8 cellular contexts compared by ENCODE assay signal in genomic region chr16:67935096-67935401, GRCh38. TPM values are rescaled to one million over a fixed set of nuclear protein-coding genes. Genes with fewer than 3 reads are reported as not detected.
DNase-seq lines count a peak whose midpoint lies in the region; ATAC-seq and TF ChIP-seq lines count a peak whose summit lies in the region.

No MANE protein-coding gene starts in this region.

- WGBS in liver, result 42% methylated on average over 13 of the region's 13 CpGs

- peaks cover 61% of the 10 kb centered on the region for H3K36me3 Mint-ChIP-seq in T-helper 2 cell treated with Interferon-gamma antibody and Interleukin-4, amounts not matched to agents 5 μg/mL and 100 μg/mL, for 36 hours (ENCODE audit: low read depth)

- in situ Hi-C loops in astrocyte of the spinal cord (cut with HindIII; ENCODE audit: low sequenced_read_pairs), result no loop called here

- no peak for DNase-seq in T-helper 2 cell treated with Interferon-gamma antibody and Interleukin-4, amounts not matched to agents 5 μg/mL and 100 μg/mL, for 36 hours (ENCODE audit: low spot score)
- no peak for DNase-seq in T-helper 2 cell
- no peak for DNase-seq in astrocyte of the spinal cord (ENCODE audit: low read depth, low spot score)
- DNase-seq in tibial artery, result no peak

- H3K9me3 ChIP-seq in liver (ENCODE audit: control insufficient read depth in 4 of 4, low read length in 3 of 4) (no peaks in the 10 kb centered on the region), tibial artery (no peaks in the 10 kb centered on the region)

- no peak overlapping the region for H3K9ac ChIP-seq in liver (ENCODE audit: low read depth in 1 of 2, low read length in 2 of 2)

- peak overlapping the region; percentile 98 for H3K27ac Mint-ChIP-seq in T-helper 2 cell treated with Interferon-gamma antibody and Interleukin-4, amounts not matched to agents 5 μg/mL and 100 μg/mL, for 36 hours

- intact Hi-C loops in tibial artery (cut with DNase I; ENCODE audit: low total_unique reads), result no loop called here

- H3K4me1 ChIP-seq in liver (ENCODE audit: control insufficient read depth in 4 of 4, insufficient read depth in 4 of 4, low read length in 3 of 4), result peaks cover 4 to 29% (median 21%) of the 10 kb centered on the region in 4 donors
- H3K4me1 ChIP-seq in tibial artery, result peaks cover 0 to 21% (median 19%) of the 10 kb centered on the region in 4 donors

- H3K27ac ChIP-seq in liver (ENCODE audit: low read depth in 1 of 2, low read length in 2 of 2) (peak overlapping the region; percentile 39 to 87), tibial artery (peak overlapping the region; percentile 76 to 88)

- H3K4me3 ChIP-seq in astrocyte of the spinal cord (ENCODE audit: low read depth, low read length) (peak overlapping the region; percentile 85), liver (ENCODE audit: low read depth in 1 of 3, low read length in 3 of 3) (peak overlapping the region in 2 of 3 donors; percentile 65 to 93), tibial artery (peak overlapping the region; percentile 84 to 94)

- no peaks in the 10 kb centered on the region for H3K9me3 Mint-ChIP-seq in T-helper 2 cell treated with Interferon-gamma antibody and Interleukin-4, amounts not matched to agents 5 μg/mL and 100 μg/mL, for 36 hours

- peak overlapping the region; percentile 100 for H3K4me3 Mint-ChIP-seq in T-helper 2 cell treated with Interferon-gamma antibody and Interleukin-4, amounts not matched to agents 5 μg/mL and 100 μg/mL, for 36 hours

- ATAC-seq in GM21390 (IDR thresholded peaks at IDR 0.05; ENCODE audit: unreplicated experiment), result no peak
- ATAC-seq in HG03175 (IDR thresholded peaks at IDR 0.05; ENCODE audit: unreplicated experiment), result no peak
- no peak for ATAC-seq in GM18868 (IDR thresholded peaks at IDR 0.05; ENCODE audit: unreplicated experiment)

- H3K27me3 Mint-ChIP-seq in T-helper 2 cell treated with Interferon-gamma antibody and Interleukin-4, amounts not matched to agents 5 μg/mL and 100 μg/mL, for 36 hours (ENCODE audit: low read depth), result no peaks in the 10 kb centered on the region

- no peak for TF ChIP-seq RAD21 in liver (IDR thresholded peaks at IDR 0.05)

- H3K27me3 ChIP-seq in liver (ENCODE audit: control insufficient read depth in 4 of 4, insufficient read depth in 4 of 4, low read length in 3 of 4) (no peaks in the 10 kb centered on the region), tibial artery (no peaks in the 10 kb centered on the region)

- H3K36me3 ChIP-seq in liver (ENCODE audit: control insufficient read depth in 4 of 4, insufficient read depth in 3 of 4, low read depth in 1 of 4, low read length in 3 of 4) (peaks cover 0 to 15% (median 6%) of the 10 kb centered on the region in 4 donors), tibial artery (peaks cover 6 to 45% (median 22%) of the 10 kb centered on the region in 3 donors)

- TF ChIP-seq CTCF in astrocyte of the spinal cord (IDR thresholded peaks at IDR 0.05; ENCODE audit: low read depth, low read length) (no peak), liver (IDR thresholded peaks at IDR 0.05; ENCODE audit: low read depth, low read length, missing input control) (no peak), tibial artery (IDR thresholded peaks at IDR 0.05) (no peak)

- peaks cover 23% of the 10 kb centered on the region for H3K4me1 Mint-ChIP-seq in T-helper 2 cell treated with Interferon-gamma antibody and Interleukin-4, amounts not matched to agents 5 μg/mL and 100 μg/mL, for 36 hours (ENCODE audit: low read depth)

TF ChIP-seq in liver, 16 proteins besides CTCF, POLR2A, EP300 and RAD21:
- TF ChIP-seq FOXA1 (IDR thresholded peaks at IDR 0.05) (no peak), GABPA (IDR thresholded peaks at IDR 0.05 in 1 of 2, conservative IDR thresholded peaks at IDR 0.05 in 1 of 2) (no peak), ZBTB33 (IDR thresholded peaks at IDR 0.05) (no peak), YY1 (IDR thresholded peaks at IDR 0.05) (no peak), MAX (IDR thresholded peaks at IDR 0.05) (no peak), EGR1 (IDR thresholded peaks at IDR 0.05; ENCODE audit: low read depth in 2 of 2) (no peak), TAF1 (conservative IDR thresholded peaks at IDR 0.05) (no peak), JUND (IDR thresholded peaks at IDR 0.05) (no peak), NR2F2 (IDR thresholded peaks at IDR 0.05) (no peak)

RNA-seq across cellular contexts. Expression of gene PSMB10, which starts 1.6 kb away (rescaled TPM):
- total RNA-seq in liver, result 10 to 100 TPM; 24.8 to 36.3 TPM
- polyA plus RNA-seq in liver, result 10 to 100 TPM; 28.4 to 48.2 TPM

RNA-seq across cellular contexts. Expression of gene CTRL, which starts 3.4 kb away (rescaled TPM):
- total RNA-seq in liver, result under 1 TPM; 0.09 to 0.50 TPM
- 1 to 10 TPM in 1 of 2 donors, under 1 TPM in 1; 0.09 to 5.0 TPM for polyA plus RNA-seq in liver

RNA-seq across cellular contexts. Expression of gene LCAT, which starts 8.9 kb away (rescaled TPM):
- total RNA-seq in liver, result 10 to 100 TPM; 45.7 to 87.3 TPM
- 100 to 1,000 TPM; 140 to 201 TPM for polyA plus RNA-seq in liver

RNA-seq across cellular contexts. Expression of gene SLC12A4, which starts 33.4 kb away (rescaled TPM):
- 10 to 100 TPM; 20.0 to 37.3 TPM for total RNA-seq in liver
- 10 to 100 TPM in 1 of 2 donors, 1 to 10 TPM in 1; 8.0 to 14.1 TPM for polyA plus RNA-seq in liver

RNA-seq across cellular contexts. Expression of gene PSKH1, which starts 42.0 kb away (rescaled TPM):
- 10 to 100 TPM; 14.0 to 23.8 TPM for total RNA-seq in liver
- 10 to 100 TPM in 1 of 2 donors, 1 to 10 TPM in 1; 8.3 to 13.7 TPM for polyA plus RNA-seq in liver
